11 cellular contexts compared by ENCODE assay signal in genomic region chr22:49617866-49618688, GRCh38.
"Had no signal": no experiment of that assay in that cellular context is flagged by ENCODE, and none has a peak within 500 bp of the region (broad histone marks: within the 10 kb centered on the region; RNA-seq: fewer than 3 reads in every experiment).

No MANE protein-coding gene starts in this region.

- H3K4me1 Mint-ChIP-seq: activated CD4-positive, alpha-beta T cell treated with anti-CD3 and anti-CD28 coated beads for 36 hours; activated naive CD4-positive, alpha-beta T cell treated with anti-CD3 and anti-CD28 coated beads, Interleukin-2, amount 10 ng/mL, durations not matched to agents 7 days and 5 days had no signal

- H3K27me3 Mint-ChIP-seq: activated CD4-positive, alpha-beta T cell treated with anti-CD3 and anti-CD28 coated beads for 36 hours; activated naive CD4-positive, alpha-beta T cell treated with anti-CD3 and anti-CD28 coated beads, Interleukin-2, amount 10 ng/mL, durations not matched to agents 7 days and 5 days; naive B cell had no signal

- H3K4me3 Mint-ChIP-seq: activated CD4-positive, alpha-beta T cell treated with anti-CD3 and anti-CD28 coated beads for 36 hours; activated naive CD4-positive, alpha-beta T cell treated with anti-CD3 and anti-CD28 coated beads, Interleukin-2, amount 10 ng/mL, durations not matched to agents 7 days and 5 days had no signal

- DNase-seq: activated CD4-positive, alpha-beta T cell treated with anti-CD3 and anti-CD28 coated beads for 36 hours; activated CD4-positive, alpha-beta T cell treated with anti-CD3 and anti-CD28 coated beads, Interleukin-2, amount 50 U/mL, for 48 hours; activated naive CD4-positive, alpha-beta T cell treated with anti-CD3 and anti-CD28 coated beads, Interleukin-2, amount 10 ng/mL, durations not matched to agents 7 days and 5 days; cortex of kidney; naive B cell; stimulated activated naive CD4-positive, alpha-beta T cell; uterus; WERI-Rb-1 had no signal

- H3K27ac Mint-ChIP-seq: activated CD4-positive, alpha-beta T cell treated with anti-CD3 and anti-CD28 coated beads for 36 hours; activated naive CD4-positive, alpha-beta T cell treated with anti-CD3 and anti-CD28 coated beads, Interleukin-2, amount 10 ng/mL, durations not matched to agents 7 days and 5 days; activated T-helper 2 cell treated with anti-CD3 and anti-CD28 coated beads, Interferon-gamma antibody, Interleukin-2, Interleukin-4, amounts not matched to agents 10 μg/mL and 5 μg/mL and 100 μg/mL, durations not matched to agents 14 hours and 24 hours and 36 hours had no signal

- ATAC-seq: activated CD4-positive, alpha-beta T cell treated with anti-CD3 and anti-CD28 coated beads for 36 hours; left lobe of liver; pancreas had no signal
